Comparison of ENCODE assay signal across 1 cellular context in the genomic region with DNA sequence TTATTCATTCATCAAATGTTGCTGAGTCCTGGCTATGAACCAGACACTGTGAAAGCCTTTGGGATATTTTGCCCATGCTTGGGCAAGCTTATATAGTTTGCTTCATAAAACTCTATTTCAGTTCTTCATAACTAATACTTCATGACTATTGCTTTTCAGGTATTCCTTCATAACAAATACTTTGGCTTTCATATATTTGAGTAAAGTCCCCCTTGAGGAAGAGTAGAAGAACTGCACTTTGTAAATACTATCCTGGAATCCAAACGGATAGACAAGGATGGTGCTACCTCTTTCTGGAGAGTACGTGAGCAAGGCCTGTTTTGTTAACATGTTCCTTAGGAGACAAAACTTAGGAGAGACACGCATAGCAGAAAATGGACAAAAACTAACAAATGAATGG.
TF ChIP-seq lines count a peak whose summit lies in the region.

No MANE protein-coding gene starts in this region.

TF ChIP-seq in HepG2, 621 proteins besides CTCF, POLR2A, EP300 and RAD21 (continued from another document):
- 0 out of 2 replicates have a peak, but pooled peaks have one; percentile 51 for TF ChIP-seq ZSCAN9 (CRISPR knock-in tag; IDR thresholded peaks at IDR 0.05; ENCODE audit: borderline replicate concordance)
- TF ChIP-seq ZNF20 (CRISPR knock-in tag; IDR thresholded peaks at IDR 0.05) = 0 out of 2 replicates have a peak, but pooled peaks have one; percentile 84
- TF ChIP-seq, protein P1, sequence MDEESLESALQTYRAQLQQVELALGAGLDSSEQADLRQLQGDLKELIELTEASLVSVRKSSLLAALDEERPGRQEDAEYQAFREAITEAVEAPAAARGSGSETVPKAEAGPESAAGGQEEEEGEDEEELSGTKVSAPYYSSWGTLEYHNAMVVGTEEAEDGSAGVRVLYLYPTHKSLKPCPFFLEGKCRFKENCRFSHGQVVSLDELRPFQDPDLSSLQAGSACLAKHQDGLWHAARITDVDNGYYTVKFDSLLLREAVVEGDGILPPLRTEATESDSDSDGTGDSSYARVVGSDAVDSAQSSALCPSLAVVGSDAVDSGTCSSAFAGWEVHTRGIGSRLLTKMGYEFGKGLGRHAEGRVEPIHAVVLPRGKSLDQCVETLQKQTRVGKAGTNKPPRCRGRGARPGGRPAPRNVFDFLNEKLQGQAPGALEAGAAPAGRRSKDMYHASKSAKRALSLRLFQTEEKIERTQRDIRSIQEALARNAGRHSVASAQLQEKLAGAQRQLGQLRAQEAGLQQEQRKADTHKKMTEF (CRISPR knock-in tag; IDR thresholded peaks at IDR 0.05) = peak; percentile 63; the same call in 1 of the 2 replicates
- TF ChIP-seq RCOR2 (CRISPR knock-in tag; IDR thresholded peaks at IDR 0.05) = peak; percentile 47; the same call in 1 of the 2 replicates
- TF ChIP-seq SMC3 (IDR thresholded peaks at IDR 0.05; ENCODE audit: low read length) = peak; percentile 61; the same call in 1 of the 2 replicates
- TF ChIP-seq, protein P2, sequence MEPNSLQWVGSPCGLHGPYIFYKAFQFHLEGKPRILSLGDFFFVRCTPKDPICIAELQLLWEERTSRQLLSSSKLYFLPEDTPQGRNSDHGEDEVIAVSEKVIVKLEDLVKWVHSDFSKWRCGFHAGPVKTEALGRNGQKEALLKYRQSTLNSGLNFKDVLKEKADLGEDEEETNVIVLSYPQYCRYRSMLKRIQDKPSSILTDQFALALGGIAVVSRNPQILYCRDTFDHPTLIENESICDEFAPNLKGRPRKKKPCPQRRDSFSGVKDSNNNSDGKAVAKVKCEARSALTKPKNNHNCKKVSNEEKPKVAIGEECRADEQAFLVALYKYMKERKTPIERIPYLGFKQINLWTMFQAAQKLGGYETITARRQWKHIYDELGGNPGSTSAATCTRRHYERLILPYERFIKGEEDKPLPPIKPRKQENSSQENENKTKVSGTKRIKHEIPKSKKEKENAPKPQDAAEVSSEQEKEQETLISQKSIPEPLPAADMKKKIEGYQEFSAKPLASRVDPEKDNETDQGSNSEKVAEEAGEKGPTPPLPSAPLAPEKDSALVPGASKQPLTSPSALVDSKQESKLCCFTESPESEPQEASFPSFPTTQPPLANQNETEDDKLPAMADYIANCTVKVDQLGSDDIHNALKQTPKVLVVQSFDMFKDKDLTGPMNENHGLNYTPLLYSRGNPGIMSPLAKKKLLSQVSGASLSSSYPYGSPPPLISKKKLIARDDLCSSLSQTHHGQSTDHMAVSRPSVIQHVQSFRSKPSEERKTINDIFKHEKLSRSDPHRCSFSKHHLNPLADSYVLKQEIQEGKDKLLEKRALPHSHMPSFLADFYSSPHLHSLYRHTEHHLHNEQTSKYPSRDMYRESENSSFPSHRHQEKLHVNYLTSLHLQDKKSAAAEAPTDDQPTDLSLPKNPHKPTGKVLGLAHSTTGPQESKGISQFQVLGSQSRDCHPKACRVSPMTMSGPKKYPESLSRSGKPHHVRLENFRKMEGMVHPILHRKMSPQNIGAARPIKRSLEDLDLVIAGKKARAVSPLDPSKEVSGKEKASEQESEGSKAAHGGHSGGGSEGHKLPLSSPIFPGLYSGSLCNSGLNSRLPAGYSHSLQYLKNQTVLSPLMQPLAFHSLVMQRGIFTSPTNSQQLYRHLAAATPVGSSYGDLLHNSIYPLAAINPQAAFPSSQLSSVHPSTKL (CRISPR knock-in tag; IDR thresholded peaks at IDR 0.05) = peak; percentile 55; the same call in 1 of the 2 replicates
- TF ChIP-seq AFF4 (CRISPR knock-in tag; IDR thresholded peaks at IDR 0.05) = peak; percentile 80; the same call in 1 of the 2 replicates
- TF ChIP-seq NR2F6 (IDR thresholded peaks at IDR 0.05) = no peak
- 0 out of 2 replicates have a peak, but pooled peaks have one; percentile 9 for TF ChIP-seq NR2F6 (CRISPR knock-in tag; IDR thresholded peaks at IDR 0.05)
- TF ChIP-seq FOXK1 (CRISPR knock-in tag; IDR thresholded peaks at IDR 0.05; ENCODE audit: borderline replicate concordance, low read depth) = peak; percentile 39; the same call in 1 of the 2 replicates
- peak; percentile 73; the same call in 1 of the 2 replicates for TF ChIP-seq ZNF644 (CRISPR knock-in tag; IDR thresholded peaks at IDR 0.05; ENCODE audit: low read depth)
- TF ChIP-seq FOXA1 (IDR thresholded peaks at IDR 0.05) = no peak
- peak; percentile 93 for TF ChIP-seq FOXA1 (CRISPR knock-in tag; IDR thresholded peaks at IDR 0.05)
- TF ChIP-seq SIX4 (CRISPR knock-in tag; IDR thresholded peaks at IDR 0.05) = 0 out of 2 replicates have a peak, but pooled peaks have one; percentile 22
- TF ChIP-seq BCL6 (CRISPR knock-in tag; IDR thresholded peaks at IDR 0.05) = peak; percentile 95
- TF ChIP-seq KDM1A (CRISPR knock-in tag; IDR thresholded peaks at IDR 0.05) = 0 out of 2 replicates have a peak, but pooled peaks have one; percentile 49
- TF ChIP-seq MED1 (CRISPR knock-in tag; IDR thresholded peaks at IDR 0.05) = peak; percentile 82
- TF ChIP-seq ZNF652 (CRISPR knock-in tag; IDR thresholded peaks at IDR 0.05; ENCODE audit: borderline replicate concordance, low read depth) = peak; percentile 34; the same call in 1 of the 2 replicates
- TF ChIP-seq ZNF282 (IDR thresholded peaks at IDR 0.05; ENCODE audit: partially characterized antibody) = no peak
- TF ChIP-seq HMG20A (CRISPR knock-in tag; IDR thresholded peaks at IDR 0.05; ENCODE audit: borderline replicate concordance) = 0 out of 2 replicates have a peak, but pooled peaks have one; percentile 40
- peak; percentile 27; the same call in 1 of the 2 replicates for TF ChIP-seq ZNF614 (CRISPR knock-in tag; IDR thresholded peaks at IDR 0.05; ENCODE audit: borderline replicate concordance)
- TF ChIP-seq SALL2 (CRISPR knock-in tag; IDR thresholded peaks at IDR 0.05) = no peak
- TF ChIP-seq NFE2 (CRISPR knock-in tag; IDR thresholded peaks at IDR 0.05) = no peak
- peak; percentile 38; the same call in 1 of the 2 replicates for TF ChIP-seq MBD4 (IDR thresholded peaks at IDR 0.05; ENCODE audit: borderline replicate concordance, low read length)
- TF ChIP-seq BRD4 (CRISPR knock-in tag; IDR thresholded peaks at IDR 0.05) = 0 out of 2 replicates have a peak, but pooled peaks have one; percentile 35
- no peak for TF ChIP-seq ZFP62 (CRISPR knock-in tag; IDR thresholded peaks at IDR 0.05)
- 0 out of 2 replicates have a peak, but pooled peaks have one; percentile 34 for TF ChIP-seq HNF1A (IDR thresholded peaks at IDR 0.05; ENCODE audit: low read depth)
- no peak for TF ChIP-seq HNF1A (CRISPR knock-in tag; IDR thresholded peaks at IDR 0.05; ENCODE audit: borderline replicate concordance)
- TF ChIP-seq STAG1 (CRISPR knock-in tag; IDR thresholded peaks at IDR 0.05) = peak; percentile 64
- TF ChIP-seq HNRNPH1 (optimal IDR thresholded peaks at IDR 0.05; ENCODE audit: low read depth, low read length) = no peak
- TF ChIP-seq, protein P3, sequence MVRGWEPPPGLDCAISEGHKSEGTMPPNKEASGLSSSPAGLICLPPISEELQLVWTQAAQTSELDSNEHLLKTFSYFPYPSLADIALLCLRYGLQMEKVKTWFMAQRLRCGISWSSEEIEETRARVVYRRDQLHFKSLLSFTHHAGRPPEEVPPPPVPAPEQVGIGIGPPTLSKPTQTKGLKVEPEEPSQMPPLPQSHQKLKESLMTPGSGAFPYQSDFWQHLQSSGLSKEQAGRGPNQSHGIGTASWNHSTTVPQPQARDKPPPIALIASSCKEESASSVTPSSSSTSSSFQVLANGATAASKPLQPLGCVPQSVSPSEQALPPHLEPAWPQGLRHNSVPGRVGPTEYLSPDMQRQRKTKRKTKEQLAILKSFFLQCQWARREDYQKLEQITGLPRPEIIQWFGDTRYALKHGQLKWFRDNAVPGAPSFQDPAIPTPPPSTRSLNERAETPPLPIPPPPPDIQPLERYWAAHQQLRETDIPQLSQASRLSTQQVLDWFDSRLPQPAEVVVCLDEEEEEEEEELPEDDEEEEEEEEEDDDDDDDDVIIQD (CRISPR knock-in tag; IDR thresholded peaks at IDR 0.05; ENCODE audit: low read depth) = peak; percentile 53; the same call in 1 of the 2 replicates
- TF ChIP-seq SOX13 (IDR thresholded peaks at IDR 0.05) = no peak
- TF ChIP-seq SOX13 (CRISPR knock-in tag; conservative IDR thresholded peaks at IDR 0.05 in 1 of 2, IDR thresholded peaks at IDR 0.05 in 1 of 2) = peak in 1 of 2 experiments; percentile 41; a peak in 1 of 4 replicates
- TF ChIP-seq FOXP4 (CRISPR knock-in tag; IDR thresholded peaks at IDR 0.05) = 0 out of 2 replicates have a peak, but pooled peaks have one; percentile 26
- TF ChIP-seq RXRB (CRISPR knock-in tag; IDR thresholded peaks at IDR 0.05; ENCODE audit: borderline replicate concordance) = peak; percentile 49
- 0 out of 2 replicates have a peak, but pooled peaks have one; percentile 37 for TF ChIP-seq ELF3 (CRISPR knock-in tag; IDR thresholded peaks at IDR 0.05)
